ENCODE assay signal across 18 cellular contexts in the genomic region with DNA sequence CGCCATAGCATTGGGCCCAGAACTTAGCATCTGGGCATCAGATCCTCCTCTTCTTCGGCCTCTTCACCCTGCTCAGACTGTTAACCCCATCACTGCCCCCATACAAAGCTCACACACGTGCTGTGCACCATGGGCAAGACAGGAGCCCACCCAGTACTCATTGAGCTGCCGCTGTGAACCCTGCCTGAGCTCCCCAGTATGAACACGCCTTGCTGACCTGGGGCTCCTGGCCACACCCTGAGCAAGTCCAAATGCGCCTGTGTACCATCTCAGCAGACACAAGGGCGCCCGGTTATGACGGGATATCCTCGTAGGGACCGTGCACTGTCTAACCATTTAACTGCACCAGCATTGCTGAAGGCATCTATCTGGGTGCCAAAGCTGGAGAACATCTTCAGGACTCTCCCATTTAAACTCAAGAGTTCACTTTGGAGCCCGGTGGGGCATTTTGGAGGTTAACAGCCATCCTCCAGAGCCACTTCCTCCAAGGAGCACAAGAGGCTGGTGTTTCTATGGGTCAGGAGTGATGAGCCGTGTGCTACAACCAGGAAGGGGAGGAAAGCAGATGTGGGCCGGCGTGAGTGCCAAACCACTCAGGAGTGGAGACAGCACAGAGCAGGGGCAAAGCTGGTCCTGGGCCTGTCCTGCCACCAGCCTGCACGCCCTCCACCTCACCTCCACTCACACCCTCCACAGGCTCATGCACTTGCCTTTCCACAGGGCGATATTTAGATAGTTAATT. TPM values are rescaled to one million over a fixed set of nuclear protein-coding genes. Genes with fewer than 3 reads are reported as not detected.
DNase-seq lines count a peak whose midpoint lies in the region; ATAC-seq and TF ChIP-seq lines count a peak whose summit lies in the region.
"Had no signal": no experiment of that assay in that cellular context is flagged by ENCODE, and none has a peak within 500 bp of the region (broad histone marks: within the 10 kb centered on the region; RNA-seq: fewer than 3 reads in every experiment).

No MANE protein-coding gene starts in this region.

- no peak overlapping the region for H2BK12ac ChIP-seq in neuronal stem cell (ENCODE audit: low read length)

- H3K4me2 ChIP-seq in neuronal stem cell (ENCODE audit: insufficient read depth, low read length, poor library complexity, severe bottlenecking) = no peak overlapping the region

- intact Hi-C loops in activated CD8-positive, alpha-beta T cell treated with anti-CD3 and anti-CD28 coated beads for 36 hours (cut with micrococcal nuclease) = no loop called here
- intact Hi-C loops in colonic mucosa (cut with DNase I) = no loop called here
- intact Hi-C loops in CD4-positive, alpha-beta memory T cell (cut with micrococcal nuclease) = no loop called here
- intact Hi-C loops in A673 (cut with micrococcal nuclease; ENCODE audit: unreplicated experiment) = no loop called here

- peak; percentile 16 for DNase-seq in activated CD8-positive, alpha-beta T cell treated with anti-CD3 and anti-CD28 coated beads, Interleukin-2, amount 10 ng/mL, durations not matched to agents 7 days and 5 days
- no peak for DNase-seq in activated CD8-positive, alpha-beta T cell treated with anti-CD3 and anti-CD28 coated beads for 36 hours
- DNase-seq in colonic mucosa (peak; percentile 7), neuronal stem cell (ENCODE audit: low spot score) (no peak), progenitor cell of endocrine pancreas (ENCODE audit: low spot score, unreplicated experiment) (no peak), A673 (ENCODE audit: low spot score) (no peak)
- no peak for DNase-seq in CD4-positive, alpha-beta memory T cell
- DNase-seq: CD4-positive, CD25-positive, alpha-beta regulatory T cell; DMS79 treated with DMSO at 0.1 percent for 48 hours; GOT3; KG1; NCI-H1105 treated with DMSO at 0.1 percent for 48 hours; NCI-H2029; NCI-H510A had no signal

- BruUV-seq in A673 (replicated peaks; lab: Mats Ljungman, UMichigan) = no TSS peak

- H3K27me3 ChIP-seq in colonic mucosa (no peaks in the 10 kb centered on the region), neuronal stem cell (ENCODE audit: control insufficient read depth in 3 of 3, insufficient read depth in 3 of 3, low read depth in 1 of 3, low read length in 3 of 3) (peaks cover 0 to 7% (median 0%) of the 10 kb centered on the region in 3 experiments), A673 (replicated peaks; ENCODE audit: insufficient read depth, low read depth, low read length, poor library complexity) (peaks cover 8% of the 10 kb centered on the region)
- H3K27me3 ChIP-seq in CD4-positive, alpha-beta memory T cell (ENCODE audit: insufficient read depth, low read length) = no peaks in the 10 kb centered on the region

- H3K36me3 ChIP-seq in colonic mucosa = no peaks in the 10 kb centered on the region
- no peaks in the 10 kb centered on the region for H3K36me3 ChIP-seq in neuronal stem cell (replicated peaks in 1 of 2; ENCODE audit: control insufficient read depth in 2 of 2, insufficient read depth in 2 of 2, low read length in 2 of 2)
- no peaks in the 10 kb centered on the region for H3K36me3 ChIP-seq in CD4-positive, alpha-beta memory T cell (ENCODE audit: insufficient read depth, low read length)
- no peaks in the 10 kb centered on the region for H3K36me3 ChIP-seq in A673 (ENCODE audit: insufficient read depth, low read length, poor library complexity, severe bottlenecking)

- H2BK120ac ChIP-seq in neuronal stem cell (ENCODE audit: low read depth, low read length) = no peak overlapping the region

- no peak overlapping the region for H3K4ac ChIP-seq in neuronal stem cell (ENCODE audit: low read length)

- H2BK5ac ChIP-seq in neuronal stem cell (ENCODE audit: low read length) = no peak overlapping the region

- no peak overlapping the region for H3K14ac ChIP-seq in neuronal stem cell (ENCODE audit: low read length)

- H3K4me3 Mint-ChIP-seq in activated CD8-positive, alpha-beta T cell treated with anti-CD3 and anti-CD28 coated beads, Interleukin-2, amount 10 ng/mL, durations not matched to agents 7 days and 5 days = no peak overlapping the region
- H3K4me3 Mint-ChIP-seq in activated CD8-positive, alpha-beta T cell treated with anti-CD3 and anti-CD28 coated beads for 36 hours = no peak overlapping the region
- H3K4me3 Mint-ChIP-seq in progenitor cell of endocrine pancreas (ENCODE audit: low read depth) = no peak overlapping the region
- no peak overlapping the region for H3K4me3 Mint-ChIP-seq in CD4-positive, alpha-beta memory T cell
- H3K4me3 Mint-ChIP-seq: CD4-positive, CD25-positive, alpha-beta regulatory T cell had no signal

- CTCF ChIA-PET in activated CD8-positive, alpha-beta T cell treated with anti-CD3 and anti-CD28 coated beads, Interleukin-2, amount 10 ng/mL, durations not matched to agents 7 days and 5 days (lab: Charles Lee) = no interaction called here
- CTCF ChIA-PET in activated CD8-positive, alpha-beta T cell treated with anti-CD3 and anti-CD28 coated beads for 36 hours (lab: Charles Lee) = no interaction called here
- CTCF ChIA-PET in CD4-positive, alpha-beta memory T cell (lab: Charles Lee; ENCODE audit: partially characterized antibody) = no interaction called here
- CTCF ChIA-PET in A673 (lab: Charles Lee) = no interaction called here

- no peaks in the 10 kb centered on the region for H3K79me1 ChIP-seq in neuronal stem cell (ENCODE audit: low read depth, low read length)

- no peaks in the 10 kb centered on the region for H3K36me3 Mint-ChIP-seq in activated CD8-positive, alpha-beta T cell treated with anti-CD3 and anti-CD28 coated beads, Interleukin-2, amount 10 ng/mL, durations not matched to agents 7 days and 5 days (ENCODE audit: low read depth)
- no peaks in the 10 kb centered on the region for H3K36me3 Mint-ChIP-seq in activated CD8-positive, alpha-beta T cell treated with anti-CD3 and anti-CD28 coated beads for 36 hours (ENCODE audit: low read depth)
- H3K36me3 Mint-ChIP-seq in progenitor cell of endocrine pancreas (ENCODE audit: insufficient read depth) = no peaks in the 10 kb centered on the region
- H3K36me3 Mint-ChIP-seq in CD4-positive, alpha-beta memory T cell = no peaks in the 10 kb centered on the region
- H3K36me3 Mint-ChIP-seq: CD4-positive, CD25-positive, alpha-beta regulatory T cell had no signal

- H3K27me3 Mint-ChIP-seq in activated CD8-positive, alpha-beta T cell treated with anti-CD3 and anti-CD28 coated beads, Interleukin-2, amount 10 ng/mL, durations not matched to agents 7 days and 5 days (ENCODE audit: low read depth) = peaks cover 6% of the 10 kb centered on the region
- peaks cover 3% of the 10 kb centered on the region for H3K27me3 Mint-ChIP-seq in activated CD8-positive, alpha-beta T cell treated with anti-CD3 and anti-CD28 coated beads for 36 hours
- H3K27me3 Mint-ChIP-seq in progenitor cell of endocrine pancreas = peaks cover 13% of the 10 kb centered on the region
- H3K27me3 Mint-ChIP-seq in CD4-positive, alpha-beta memory T cell = peaks cover 5 to 7% of the 10 kb centered on the region in 2 donors
- H3K27me3 Mint-ChIP-seq: CD4-positive, CD25-positive, alpha-beta regulatory T cell had no signal

- no peak overlapping the region for H3K27ac ChIP-seq in colonic mucosa
- no peak overlapping the region for H3K27ac ChIP-seq in neuronal stem cell (replicated peaks; ENCODE audit: low read length)
- no peak overlapping the region for H3K27ac ChIP-seq in CD4-positive, alpha-beta memory T cell (ENCODE audit: low read depth, low read length)
- no peak overlapping the region for H3K27ac ChIP-seq in A673 (ENCODE audit: low read depth, low read length, poor library complexity, severe bottlenecking)

- H2BK15ac ChIP-seq in neuronal stem cell (ENCODE audit: low read length) = no peak overlapping the region

- H3K27ac Mint-ChIP-seq in activated CD8-positive, alpha-beta T cell treated with anti-CD3 and anti-CD28 coated beads, Interleukin-2, amount 10 ng/mL, durations not matched to agents 7 days and 5 days = no peak overlapping the region
- H3K27ac Mint-ChIP-seq in activated CD8-positive, alpha-beta T cell treated with anti-CD3 and anti-CD28 coated beads for 36 hours = no peak overlapping the region
- no peak overlapping the region for H3K27ac Mint-ChIP-seq in progenitor cell of endocrine pancreas
- H3K27ac Mint-ChIP-seq in CD4-positive, alpha-beta memory T cell = no peak overlapping the region
- H3K27ac Mint-ChIP-seq: CD4-positive, CD25-positive, alpha-beta regulatory T cell had no signal

- POLR2A ChIA-PET in activated CD8-positive, alpha-beta T cell treated with anti-CD3 and anti-CD28 coated beads, Interleukin-2, amount 10 ng/mL, durations not matched to agents 7 days and 5 days (lab: Charles Lee) = interaction anchor here (0.7 to 1.2 kb wide), 2 partner anchors 159 to 294 kb away, joined by 3 read pairs; no protein-coding TSS in a partner anchor
- POLR2A ChIA-PET in activated CD8-positive, alpha-beta T cell treated with anti-CD3 and anti-CD28 coated beads for 36 hours (lab: Charles Lee) = no interaction called here
- POLR2A ChIA-PET in CD4-positive, alpha-beta memory T cell (lab: Charles Lee; ENCODE audit: partially characterized antibody) = no interaction called here
- POLR2A ChIA-PET in A673 (lab: Charles Lee; ENCODE audit: low non-redundant PET) = no interaction called here

- no peak overlapping the region for H3K4me3 ChIP-seq in colonic mucosa
- no peak overlapping the region for H3K4me3 ChIP-seq in neuronal stem cell (ENCODE audit: low read length in 2 of 2)
- H3K4me3 ChIP-seq in CD4-positive, alpha-beta memory T cell (ENCODE audit: low read length in 2 of 2) = no peak overlapping the region
- H3K4me3 ChIP-seq in A673 (ENCODE audit: low read depth, low read length, poor library complexity, severe bottlenecking) = no peak overlapping the region

- no peaks in the 10 kb centered on the region for H3K9me3 Mint-ChIP-seq in activated CD8-positive, alpha-beta T cell treated with anti-CD3 and anti-CD28 coated beads, Interleukin-2, amount 10 ng/mL, durations not matched to agents 7 days and 5 days (ENCODE audit: insufficient read depth)
- peaks cover 6% of the 10 kb centered on the region for H3K9me3 Mint-ChIP-seq in activated CD8-positive, alpha-beta T cell treated with anti-CD3 and anti-CD28 coated beads for 36 hours
- peaks cover 3% of the 10 kb centered on the region for H3K9me3 Mint-ChIP-seq in progenitor cell of endocrine pancreas (ENCODE audit: low read depth)
- H3K9me3 Mint-ChIP-seq in CD4-positive, alpha-beta memory T cell = peaks cover 0 to 9% (median 2%) of the 10 kb centered on the region in 8 donors

- no peak overlapping the region for H4K8ac ChIP-seq in neuronal stem cell (ENCODE audit: low read depth, low read length)

- H3K18ac ChIP-seq in neuronal stem cell (ENCODE audit: low read length) = peak overlapping the region; percentile 61

- H4K91ac ChIP-seq in neuronal stem cell (ENCODE audit: low read depth, low read length, poor library complexity) = no peak overlapping the region

- H3K9ac ChIP-seq in colonic mucosa (ENCODE audit: low read depth in 2 of 2, low read length in 2 of 2) (no peak overlapping the region), neuronal stem cell (ENCODE audit: low read depth, low read length, poor library complexity) (no peak overlapping the region)

- WGBS in neuronal stem cell (ENCODE audit: extremely low coverage in 2 of 2, insufficient read length in 2 of 2, insufficient replicate concordance in 1 of 2), 2 donors = no CpG with 5 or more reads among the region's 17 CpGs

- no peak overlapping the region for H2AFZ ChIP-seq in neuronal stem cell (ENCODE audit: low read length)

- H3K9me3 ChIP-seq in colonic mucosa = peaks cover 3% of the 10 kb centered on the region
- H3K9me3 ChIP-seq in neuronal stem cell (replicated peaks in 1 of 2; ENCODE audit: control insufficient read depth in 2 of 2, insufficient read depth in 1 of 2, low read depth in 1 of 2, low read length in 2 of 2) = peaks cover 0 to 3% of the 10 kb centered on the region in 2 donors
- H3K9me3 ChIP-seq in CD4-positive, alpha-beta memory T cell (ENCODE audit: control insufficient read depth in 1 of 2, low read length in 2 of 2) = no peaks in the 10 kb centered on the region
- peaks cover 6% of the 10 kb centered on the region for H3K9me3 ChIP-seq in A673 (ENCODE audit: low read depth, low read length, poor library complexity, severe bottlenecking)

- no peak overlapping the region for H3K23ac ChIP-seq in neuronal stem cell (ENCODE audit: low read depth, low read length, poor library complexity)

- no peaks in the 10 kb centered on the region for H3K4me1 Mint-ChIP-seq in activated CD8-positive, alpha-beta T cell treated with anti-CD3 and anti-CD28 coated beads, Interleukin-2, amount 10 ng/mL, durations not matched to agents 7 days and 5 days (ENCODE audit: low read depth)
- no peaks in the 10 kb centered on the region for H3K4me1 Mint-ChIP-seq in activated CD8-positive, alpha-beta T cell treated with anti-CD3 and anti-CD28 coated beads for 36 hours (ENCODE audit: low read depth)
- no peaks in the 10 kb centered on the region for H3K4me1 Mint-ChIP-seq in progenitor cell of endocrine pancreas (ENCODE audit: low read depth)
- H3K4me1 Mint-ChIP-seq in CD4-positive, alpha-beta memory T cell = no peaks in the 10 kb centered on the region
- H3K4me1 Mint-ChIP-seq: CD4-positive, CD25-positive, alpha-beta regulatory T cell had no signal

- no peak for TF ChIP-seq CTCF in activated CD8-positive, alpha-beta T cell treated with anti-CD3 and anti-CD28 coated beads for 36 hours (IDR thresholded peaks at IDR 0.05)
- TF ChIP-seq CTCF in colonic mucosa (IDR thresholded peaks at IDR 0.05) = no peak
- no peak for TF ChIP-seq CTCF in progenitor cell of endocrine pancreas (IDR thresholded peaks at IDR 0.05; ENCODE audit: unreplicated experiment)
- TF ChIP-seq CTCF in A673 (conservative IDR thresholded peaks at IDR 0.05; ENCODE audit: low read depth, low read length) = no peak

- no peak overlapping the region for H2AK5ac ChIP-seq in neuronal stem cell (ENCODE audit: low read depth, low read length)

- no peaks in the 10 kb centered on the region for H3K4me1 ChIP-seq in colonic mucosa
- peaks cover 0 to 4% of the 10 kb centered on the region in 2 donors for H3K4me1 ChIP-seq in neuronal stem cell (ENCODE audit: control insufficient read depth in 2 of 2, insufficient read depth in 1 of 2, low read depth in 1 of 2, low read length in 2 of 2)
- no peaks in the 10 kb centered on the region for H3K4me1 ChIP-seq in CD4-positive, alpha-beta memory T cell (ENCODE audit: insufficient read depth, low read length)
- no peaks in the 10 kb centered on the region for H3K4me1 ChIP-seq in A673 (ENCODE audit: insufficient read depth, low read length, poor library complexity, severe bottlenecking)

- no peak for ATAC-seq in activated CD8-positive, alpha-beta T cell treated with anti-CD3 and anti-CD28 coated beads, Interleukin-2, amount 10 ng/mL, durations not matched to agents 7 days and 5 days
- ATAC-seq in activated CD8-positive, alpha-beta T cell treated with anti-CD3 and anti-CD28 coated beads for 36 hours = no peak
- ATAC-seq in GM21786 (IDR thresholded peaks at IDR 0.05; ENCODE audit: unreplicated experiment) = no peak
- ATAC-seq: Panc1, Right ventricle myocardium inferior had no signal

RNA-seq across cellular contexts. Expression of a gene that starts 12.1 kb away (rescaled TPM):
- total RNA-seq in activated CD8-positive, alpha-beta T cell treated with anti-CD3 and anti-CD28 coated beads, Interleukin-2, amount 10 ng/mL, durations not matched to agents 7 days and 5 days = not detected
- total RNA-seq in activated CD8-positive, alpha-beta T cell treated with anti-CD3 and anti-CD28 coated beads for 36 hours = not detected
- not detected for total RNA-seq in colonic mucosa
- not detected for polyA plus RNA-seq in neuronal stem cell (2013, experiment 1 of 2)
- not detected for polyA plus RNA-seq in neuronal stem cell (2013, experiment 2 of 2)
- not detected in 2 replicates for total RNA-seq in progenitor cell of endocrine pancreas
- total RNA-seq in CD4-positive, alpha-beta memory T cell = not detected
- not detected for polyA plus RNA-seq in CD4-positive, alpha-beta memory T cell
- not detected in 2 replicates for total RNA-seq in A673 (2021)
- total RNA-seq: CD4-positive, CD25-positive, alpha-beta regulatory T cell; M059J; Right ventricle myocardium inferior had no signal
- polyA plus RNA-seq: CD4-positive, CD25-positive, alpha-beta regulatory T cell had no signal

Comparison
In these comparisons a context has a peak if more than half of its experiments do, and no peak if none do; other contexts are left out.
1. DNase-seq: peak in activated CD8-positive, alpha-beta T cell treated with anti-CD3 and anti-CD28 coated beads, Interleukin-2, amount 10 ng/mL, durations not matched to agents 7 days and 5 days (single experiment) and colonic mucosa (single experiment); none in activated CD8-positive, alpha-beta T cell treated with anti-CD3 and anti-CD28 coated beads for 36 hours (single experiment), neuronal stem cell (single experiment), progenitor cell of endocrine pancreas (single experiment), CD4-positive, alpha-beta memory T cell (0 of 5) and A673 (single experiment).